Comparison of ENCODE assay signal across 8 cellular contexts in the genomic region with DNA sequence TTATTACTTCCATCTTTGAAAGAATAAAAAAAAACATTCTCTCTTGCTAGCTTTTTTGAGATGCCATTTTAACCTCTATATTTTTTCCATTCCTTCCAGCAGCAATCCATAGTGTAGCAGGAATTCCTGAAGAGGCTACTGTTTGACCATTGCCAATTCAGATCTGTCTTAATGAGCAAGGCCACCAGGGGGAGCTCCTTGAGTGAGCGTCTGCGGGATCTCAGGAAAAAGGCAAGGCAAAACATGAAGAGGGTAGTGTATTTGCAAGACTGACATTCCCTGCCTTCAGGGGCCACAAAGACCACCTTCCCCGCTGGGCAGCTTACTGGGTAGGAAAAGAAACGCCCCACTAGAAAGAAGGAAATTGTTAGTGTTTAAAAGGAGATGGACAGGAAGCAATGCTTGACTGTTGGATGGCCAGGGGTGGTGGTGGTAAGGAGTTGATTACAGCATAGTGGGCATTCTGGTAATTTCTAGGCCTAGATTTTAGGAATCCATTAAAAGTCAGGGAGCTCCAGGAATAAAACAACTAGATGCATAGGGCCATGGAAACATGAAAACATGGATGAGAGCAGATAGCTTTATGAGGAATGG.
DNase-seq lines count a peak whose midpoint lies in the region; ATAC-seq lines count a peak whose summit lies in the region.

No MANE protein-coding gene starts in this region.

- H3K27me3 Mint-ChIP-seq in activated naive CD4-positive, alpha-beta T cell treated with anti-CD3 and anti-CD28 coated beads for 36 hours (ENCODE audit: low read depth): peaks cover 6% of the 10 kb centered on the region

- in situ Hi-C loops in ACHN (cut with HindIII; ENCODE audit: low pct_ligation_motif_present, low pct_unique_long_range_greater_than_20kb, low sequenced_read_pairs): no loop called here

- H3K36me3 Mint-ChIP-seq in activated naive CD4-positive, alpha-beta T cell treated with anti-CD3 and anti-CD28 coated beads for 36 hours (ENCODE audit: low read depth): no peaks in the 10 kb centered on the region

- intact Hi-C loops in activated naive CD4-positive, alpha-beta T cell treated with anti-CD3 and anti-CD28 coated beads for 36 hours (cut with micrococcal nuclease): loop anchor here (2.0 to 5.0 kb wide), 3 partner anchors 210 to 524 kb away; no protein-coding TSS in a partner anchor
- intact Hi-C loops in left cardiac atrium (cut with DNase I): loop anchor here in 1 of 2 donors (10.0 kb wide), 1 partner anchor 1118 kb away; no protein-coding TSS in a partner anchor

- DNase-seq in ACHN (peak; percentile 67), GM03348 (ENCODE audit: low spot score) (peak; percentile 48), NCI-H460 (ENCODE audit: extremely low read depth, low read depth) (peak; percentile 63), left cardiac atrium (peak; percentile 52), retina (peak; percentile 73), epidermal melanocyte (ENCODE audit: insufficient read length, low spot score) (no peak)
- peak; percentile 60 for DNase-seq in activated naive CD4-positive, alpha-beta T cell treated with anti-CD3 and anti-CD28 coated beads for 36 hours

- no peak overlapping the region for H3K27ac Mint-ChIP-seq in activated naive CD4-positive, alpha-beta T cell treated with anti-CD3 and anti-CD28 coated beads for 36 hours

- H3K4me3 Mint-ChIP-seq in activated naive CD4-positive, alpha-beta T cell treated with anti-CD3 and anti-CD28 coated beads for 36 hours: no peak overlapping the region

- peaks cover 3% of the 10 kb centered on the region for H3K9me3 Mint-ChIP-seq in activated naive CD4-positive, alpha-beta T cell treated with anti-CD3 and anti-CD28 coated beads for 36 hours

- ATAC-seq in HG02759 (IDR thresholded peaks at IDR 0.05; ENCODE audit: unreplicated experiment): peak; percentile 82
- peak; percentile 34 to 44 for ATAC-seq in left cardiac atrium

- H3K4me1 Mint-ChIP-seq in activated naive CD4-positive, alpha-beta T cell treated with anti-CD3 and anti-CD28 coated beads for 36 hours (ENCODE audit: low read depth): no peaks in the 10 kb centered on the region

- CTCF ChIA-PET in activated naive CD4-positive, alpha-beta T cell treated with anti-CD3 and anti-CD28 coated beads for 36 hours (lab: Charles Lee): interaction anchor here (0.5 to 1.9 kb wide), 8 partner anchors 9 to 1744 kb away, joined by 3 to 6 read pairs (median 3); no protein-coding TSS in a partner anchor
